Comparison of ENCODE assay signal across 15 cellular contexts in the genomic region with DNA sequence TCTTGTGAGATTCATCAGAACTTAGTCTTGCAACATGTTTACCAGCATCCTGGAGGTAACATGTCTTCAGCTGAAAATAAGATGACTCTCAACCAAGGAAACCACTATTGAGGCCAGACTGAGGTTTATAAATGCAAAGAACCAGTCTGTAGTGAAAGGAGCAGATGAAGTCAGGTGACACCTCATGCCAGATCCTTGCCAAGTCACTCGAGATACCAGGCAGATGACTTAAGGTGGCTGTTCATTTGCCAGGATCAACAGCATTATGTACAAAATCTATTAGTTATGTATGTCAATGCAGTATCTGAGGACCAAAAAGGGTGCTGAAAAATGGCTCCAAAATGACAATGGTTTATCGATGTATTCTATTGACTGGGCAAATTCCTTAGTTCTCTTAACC.
DNase-seq lines count a peak whose midpoint lies in the region; ATAC-seq and TF ChIP-seq lines count a peak whose summit lies in the region.
"Had no signal": no experiment of that assay in that cellular context is flagged by ENCODE, and none has a peak within 500 bp of the region (broad histone marks: within the 10 kb centered on the region; RNA-seq: fewer than 3 reads in every experiment).

No MANE protein-coding gene starts in this region.

- CTCF ChIA-PET in IMR-90 (lab: Yijun Ruan, JAX) = no interaction called here

- no peak overlapping the region for H4K8ac ChIP-seq in IMR-90 (ENCODE audit: low read depth in 2 of 2, low read length in 2 of 2)

- H2AK5ac ChIP-seq in IMR-90 (ENCODE audit: low read depth, low read length) = no peak overlapping the region

- no peak overlapping the region for H3K4ac ChIP-seq in IMR-90 (ENCODE audit: low read depth, low read length)

- H3K4me2 ChIP-seq in IMR-90 (ENCODE audit: low read depth, low read length) = no peak overlapping the region
- H3K4me2 ChIP-seq: BLaER1 treated with 17β-estradiol and CSF1 and Interleukin-3, amounts not matched to agents 10 nM and 100 nM had no signal

- H3K27me3 ChIP-seq in IMR-90 (ENCODE audit: control insufficient read depth, insufficient read depth, low read length) = no peaks in the 10 kb centered on the region
- no peaks in the 10 kb centered on the region for H3K27me3 ChIP-seq in thyroid gland
- H3K27me3 ChIP-seq: BLaER1 treated with 17β-estradiol and CSF1 and Interleukin-3, amounts not matched to agents 10 nM and 100 nM had no signal

- H3K56ac ChIP-seq in IMR-90 (ENCODE audit: extremely low read depth, insufficient read depth, low read length) = no peak overlapping the region

- no peak overlapping the region for H3K9ac ChIP-seq in IMR-90 (ENCODE audit: low read depth, low read length)
- H3K9ac ChIP-seq: BLaER1 treated with 17β-estradiol and CSF1 and Interleukin-3, amounts not matched to agents 10 nM and 100 nM; GM23248 had no signal

- peaks cover 0 to 5% of the 10 kb centered on the region in 2 experiments; a peak in 1 of 4 replicates for H3K79me1 ChIP-seq in IMR-90 (ENCODE audit: low read depth in 1 of 2, low read length in 2 of 2)

- H4K91ac ChIP-seq in IMR-90 (ENCODE audit: insufficient read depth, low read depth, low read length) = no peak overlapping the region

- H2BK15ac ChIP-seq in IMR-90 (ENCODE audit: low read depth, low read length) = 0 out of 3 replicates have a peak overlapping the region, but pooled peaks have one; percentile 59

- no peak overlapping the region for H2AFZ ChIP-seq in IMR-90 (replicated peaks; ENCODE audit: low read length, poor library complexity)
- H2AFZ ChIP-seq: GM23248 had no signal

- no peak overlapping the region for H2AK9ac ChIP-seq in IMR-90 (replicated peaks; ENCODE audit: low read depth, low read length, poor library complexity)

- no TSS peak for BruUV-seq in IMR-90 (replicated peaks; lab: Mats Ljungman, UMichigan)

- H3K18ac ChIP-seq in IMR-90 (ENCODE audit: low read depth, low read length) = no peak overlapping the region

- H2BK5ac ChIP-seq in IMR-90 (ENCODE audit: low read depth, low read length, poor library complexity, severe bottlenecking) = no peak overlapping the region

- POLR2A ChIA-PET in IMR-90 (lab: Charles Lee; ENCODE audit: unreplicated experiment) = no interaction called here

- H3K4me3 ChIP-seq in IMR-90 (ENCODE audit: insufficient read depth, low read depth, low read length) (no peak overlapping the region), thyroid gland (replicated peaks in 1 of 3) (no peak overlapping the region)
- H3K4me3 ChIP-seq: BLaER1 treated with 17β-estradiol and CSF1 and Interleukin-3, amounts not matched to agents 10 nM and 100 nM; GM23248 had no signal

- H3K9me3 ChIP-seq in IMR-90 (ENCODE audit: control insufficient read depth, insufficient read depth, low read length) = no peaks in the 10 kb centered on the region
- H3K9me3 ChIP-seq in thyroid gland = no peaks in the 10 kb centered on the region
- H3K9me3 ChIP-seq: BLaER1 treated with 17β-estradiol and CSF1 and Interleukin-3, amounts not matched to agents 10 nM and 100 nM had no signal

- H3K4me1 ChIP-seq in IMR-90 (ENCODE audit: control insufficient read depth, insufficient read depth, low read length) (peaks cover 5% of the 10 kb centered on the region; the same call in 1 of the 2 replicates), thyroid gland (peaks cover 0 to 9% of the 10 kb centered on the region in 2 donors)
- H3K4me1 ChIP-seq: BLaER1 treated with 17β-estradiol and CSF1 and Interleukin-3, amounts not matched to agents 10 nM and 100 nM had no signal

- in situ Hi-C loops in IMR-90 (cut with MboI; ENCODE audit: low sequenced_read_pairs) = no loop called here

- no peak overlapping the region for H3K23ac ChIP-seq in IMR-90 (ENCODE audit: low read depth, low read length)

- H3K36me3 ChIP-seq in IMR-90 (ENCODE audit: control insufficient read depth, insufficient read depth, low read length) (0 out of 2 replicates have a peak, but pooled peaks cover 1% of the 10 kb centered on the region), thyroid gland (no peaks in the 10 kb centered on the region)
- H3K36me3 ChIP-seq: BLaER1 treated with 17β-estradiol and CSF1 and Interleukin-3, amounts not matched to agents 10 nM and 100 nM had no signal

- no peak for TF ChIP-seq CTCF in IMR-90 (conservative IDR thresholded peaks at IDR 0.05; ENCODE audit: low read depth, low read length)
- no peak for TF ChIP-seq CTCF in thyroid gland (IDR thresholded peaks at IDR 0.05)

- dilution Hi-C loops in IMR-90 (cut with HindIII; ENCODE audit: low sequenced_read_pairs, unreplicated experiment) = no loop called here

- H3K9me1 ChIP-seq in IMR-90 (ENCODE audit: insufficient read depth, low read length) = 0 out of 2 replicates have a peak, but pooled peaks cover 2% of the 10 kb centered on the region

- no CpG with 5 or more reads among the region's 2 CpGs for WGBS in IMR-90 (ENCODE audit: extremely low coverage in 2 of 2, insufficient read length in 1 of 2), 2 experiments
- 59 to 60% methylated on average over 2 of the region's 2 CpGs for WGBS in thyroid gland, 2 donors

- no peak overlapping the region for H4K5ac ChIP-seq in IMR-90 (ENCODE audit: low read depth, low read length)

- H3K27ac ChIP-seq in IMR-90 (ENCODE audit: insufficient read depth, low read length) = no peak overlapping the region
- H3K27ac ChIP-seq in thyroid gland = no peak overlapping the region
- H3K27ac ChIP-seq: BLaER1 treated with 17β-estradiol and CSF1 and Interleukin-3, amounts not matched to agents 10 nM and 100 nM; GM23248; HL-60 had no signal

- TF ChIP-seq POLR2A in IMR-90 (IDR thresholded peaks at IDR 0.05; ENCODE audit: low read depth, low read length) (no peak), thyroid gland (IDR thresholded peaks at IDR 0.05) (no peak)

- DNase-seq in IMR-90 (peak; percentile 11), astrocyte of the hippocampus (ENCODE audit: low read depth, low spot score) (peak; percentile 4), kidney tubule cell (ENCODE audit: low spot score) (peak; percentile 36), thyroid gland (peak; percentile 42 to 55), HK-2 (ENCODE audit: unreplicated experiment) (no peak), cerebellum (ENCODE audit: low spot score) (no peak)
- no peak for DNase-seq in activated CD4-positive, alpha-beta T cell treated with anti-CD3 and anti-CD28 coated beads, Interleukin-2, amount 50 U/mL, for 4 hours
- DNase-seq: ACHN; CD4-positive, CD25-positive, alpha-beta regulatory T cell; DMS53; GF-D8; GM23248 had no signal

- ATAC-seq in IMR-90 (ENCODE audit: low read depth) = no peak
- ATAC-seq: HCT116 had no signal

- no peak overlapping the region for H2BK120ac ChIP-seq in IMR-90 (ENCODE audit: low read depth, low read length)

- H3K14ac ChIP-seq in IMR-90 (replicated peaks; ENCODE audit: low read depth, low read length) = peak overlapping the region; percentile 58; the same call in 1 of the 2 replicates

- no peak for TF ChIP-seq RAD21 in IMR-90 (IDR thresholded peaks at IDR 0.05; ENCODE audit: low read length)

- H4K20me1 ChIP-seq in IMR-90 (ENCODE audit: insufficient read depth, low read length) = no peaks in the 10 kb centered on the region
- H4K20me1 ChIP-seq: BLaER1 treated with 17β-estradiol and CSF1 and Interleukin-3, amounts not matched to agents 10 nM and 100 nM had no signal

- no peak overlapping the region for H2BK20ac ChIP-seq in IMR-90 (ENCODE audit: low read depth, low read length)

- intact Hi-C loops in IMR-90 (cut with micrococcal nuclease) (no loop called here), thyroid gland (cut with DNase I) (no loop called here)

TF ChIP-seq in IMR-90, 13 proteins besides CTCF, POLR2A, EP300 and RAD21:
- TF ChIP-seq CHD1 (IDR thresholded peaks at IDR 0.05; ENCODE audit: low read depth, low read length) (no peak), MAFK (IDR thresholded peaks at IDR 0.05; ENCODE audit: low read depth, low read length) (no peak), FOS (IDR thresholded peaks at IDR 0.05; ENCODE audit: low read depth, low read length) (no peak), MXI1 (IDR thresholded peaks at IDR 0.05; ENCODE audit: borderline replicate concordance, low read depth, low read length) (no peak), RFX5 (IDR thresholded peaks at IDR 0.05; ENCODE audit: low read depth, low read length) (no peak), CEBPB (IDR thresholded peaks at IDR 0.05; ENCODE audit: low read depth, low read length) (no peak), SMC3 (IDR thresholded peaks at IDR 0.05; ENCODE audit: low read depth, low read length) (no peak), BHLHE40 (IDR thresholded peaks at IDR 0.05; ENCODE audit: low read depth, low read length) (no peak), NFE2L2 (IDR thresholded peaks at IDR 0.05; ENCODE audit: low read depth, low read length) (no peak), MAZ (IDR thresholded peaks at IDR 0.05; ENCODE audit: borderline replicate concordance, low read depth, low read length) (no peak), ELK1 (IDR thresholded peaks at IDR 0.05; ENCODE audit: borderline replicate concordance, low read depth, low read length) (no peak), RCOR1 (IDR thresholded peaks at IDR 0.05; ENCODE audit: insufficient replicate concordance, low read length) (no peak)
- TF ChIP-seq, protein P1, sequence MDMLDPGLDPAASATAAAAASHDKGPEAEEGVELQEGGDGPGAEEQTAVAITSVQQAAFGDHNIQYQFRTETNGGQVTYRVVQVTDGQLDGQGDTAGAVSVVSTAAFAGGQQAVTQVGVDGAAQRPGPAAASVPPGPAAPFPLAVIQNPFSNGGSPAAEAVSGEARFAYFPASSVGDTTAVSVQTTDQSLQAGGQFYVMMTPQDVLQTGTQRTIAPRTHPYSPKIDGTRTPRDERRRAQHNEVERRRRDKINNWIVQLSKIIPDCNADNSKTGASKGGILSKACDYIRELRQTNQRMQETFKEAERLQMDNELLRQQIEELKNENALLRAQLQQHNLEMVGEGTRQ (IDR thresholded peaks at IDR 0.05; ENCODE audit: low read depth, low read length) = no peak

Comparison
In these comparisons a context has a peak if more than half of its experiments do, and no peak if none do; other contexts are left out.
1. DNase-seq: peak in IMR-90 (single experiment), astrocyte of the hippocampus (single experiment), kidney tubule cell (single experiment) and thyroid gland (2 of 2); none in activated CD4-positive, alpha-beta T cell treated with anti-CD3 and anti-CD28 coated beads, Interleukin-2, amount 50 U/mL, for 4 hours (0 of 2), HK-2 (single experiment) and cerebellum (single experiment).